2 cellular contexts compared by ENCODE assay signal in genomic region chr2:32060266-32060665, GRCh38.
TF ChIP-seq lines count a peak whose summit lies in the region.

No MANE protein-coding gene starts in this region.

TF ChIP-seq in HEK293, 187 proteins besides CTCF, POLR2A, EP300 and RAD21:
- TF ChIP-seq, protein P1, sequence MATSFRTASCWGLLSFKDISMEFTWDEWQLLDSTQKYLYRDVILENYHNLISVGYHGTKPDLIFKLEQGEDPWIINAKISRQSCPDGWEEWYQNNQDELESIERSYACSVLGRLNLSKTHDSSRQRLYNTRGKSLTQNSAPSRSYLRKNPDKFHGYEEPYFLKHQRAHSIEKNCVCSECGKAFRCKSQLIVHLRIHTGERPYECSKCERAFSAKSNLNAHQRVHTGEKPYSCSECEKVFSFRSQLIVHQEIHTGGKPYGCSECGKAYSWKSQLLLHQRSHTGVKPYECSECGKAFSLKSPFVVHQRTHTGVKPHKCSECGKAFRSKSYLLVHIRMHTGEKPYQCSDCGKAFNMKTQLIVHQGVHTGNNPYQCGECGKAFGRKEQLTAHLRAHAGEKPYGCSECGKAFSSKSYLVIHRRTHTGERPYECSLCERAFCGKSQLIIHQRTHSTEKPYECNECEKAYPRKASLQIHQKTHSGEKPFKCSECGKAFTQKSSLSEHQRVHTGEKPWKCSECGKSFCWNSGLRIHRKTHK (tag by site-specific recombination; IDR thresholded peaks at IDR 0.05): no peak
- TF ChIP-seq ZNF146 (tag by site-specific recombination; IDR thresholded peaks at IDR 0.05): peak; percentile 76

TF ChIP-seq in K562, 482 proteins besides CTCF, POLR2A, EP300 and RAD21:
- TF ChIP-seq MECOM (CRISPR knock-in tag; IDR thresholded peaks at IDR 0.05): no peak
- TF ChIP-seq ZNF311 (CRISPR knock-in tag; IDR thresholded peaks at IDR 0.05): no peak
- no peak for TF ChIP-seq MCM3 (IDR thresholded peaks at IDR 0.05)
- TF ChIP-seq ZNF707 (CRISPR knock-in tag; conservative IDR thresholded peaks at IDR 0.05): no peak
- peak in 1 of 2 experiments; percentile 38; a peak in 1 of 4 replicates for TF ChIP-seq KDM1A (IDR thresholded peaks at IDR 0.05)
- TF ChIP-seq RBM25 (IDR thresholded peaks at IDR 0.05; ENCODE audit: low read depth, low read length, severe bottlenecking): peak; percentile 48
- no peak for TF ChIP-seq ZNF316 (IDR thresholded peaks at IDR 0.05)
- 0 out of 2 replicates have a peak, but pooled peaks have one; percentile 29 for TF ChIP-seq BCOR (IDR thresholded peaks at IDR 0.05)
- no peak for TF ChIP-seq MITF (IDR thresholded peaks at IDR 0.05)
- no peak for TF ChIP-seq EP400 (IDR thresholded peaks at IDR 0.05)
- TF ChIP-seq E2F3 (CRISPR knock-in tag; IDR thresholded peaks at IDR 0.05): no peak
- TF ChIP-seq ZNF217 (CRISPR knock-in tag; IDR thresholded peaks at IDR 0.05): no peak
- TF ChIP-seq NR0B1 (IDR thresholded peaks at IDR 0.05; ENCODE audit: partially characterized antibody): no peak
- TF ChIP-seq ZNF146 (CRISPR knock-in tag; IDR thresholded peaks at IDR 0.05; ENCODE audit: unreplicated experiment): peak; percentile 80
TF ChIP-seq in K562: peak in this region for 4.
